ENCODE assay signal across 29 cellular contexts in genomic region chr7:114969096-114969495, GRCh38.
"Had no signal": no experiment of that assay in that cellular context is flagged by ENCODE, and none has a peak within 500 bp of the region (broad histone marks: within the 10 kb centered on the region; RNA-seq: fewer than 3 reads in every experiment).

No MANE protein-coding gene starts in this region.

- H3K27ac ChIP-seq: colonic mucosa, coronary artery, dorsolateral prefrontal cortex, epithelial cell of prostate, esophagus muscularis mucosa, esophagus squamous epithelium, foreskin keratinocyte, gastrocnemius medialis, gastroesophageal sphincter, heart left ventricle, heart right ventricle had no signal

- H3K4me3 ChIP-seq: colonic mucosa, coronary artery, dorsolateral prefrontal cortex, esophagus muscularis mucosa, esophagus squamous epithelium, gastrocnemius medialis, gastroesophageal sphincter, heart left ventricle, heart right ventricle had no signal

- H3K27me3 Mint-ChIP-seq: dendritic cell treated with granulocyte-macrophage colony-stimulating factor and Interleukin-4, amounts not matched to agents 40 ng/mL and 50 ng/mL, for 4 days; effector memory CD8-positive, alpha-beta T cell had no signal

- FAIRE-seq: colon, endometrium, endothelial cell of umbilical vein, frontal cortex had no signal

- ATAC-seq: effector memory CD8-positive, alpha-beta T cell; esophagus mucosa; foreskin keratinocyte; gastrocnemius medialis; gastroesophageal sphincter; heart left ventricle; heart right ventricle had no signal

- H3K9me3 Mint-ChIP-seq: dendritic cell treated with granulocyte-macrophage colony-stimulating factor and Interleukin-4, amounts not matched to agents 40 ng/mL and 50 ng/mL, for 4 days; effector memory CD8-positive, alpha-beta T cell; endodermal cell had no signal

- H3K4me3 Mint-ChIP-seq: dendritic cell treated with granulocyte-macrophage colony-stimulating factor and Interleukin-4, amounts not matched to agents 40 ng/mL and 50 ng/mL, for 4 days; endodermal cell had no signal

- H3K27me3 ChIP-seq: colonic mucosa, dorsolateral prefrontal cortex, esophagus muscularis mucosa, esophagus squamous epithelium, foreskin keratinocyte, gastrocnemius medialis, gastroesophageal sphincter, heart left ventricle, heart right ventricle had no signal

- H3K9me3 ChIP-seq: colonic mucosa, esophagus muscularis mucosa, esophagus squamous epithelium, gastrocnemius medialis, gastroesophageal sphincter, heart left ventricle, heart right ventricle had no signal

- H3K4me1 Mint-ChIP-seq: endodermal cell had no signal

- H3K36me3 ChIP-seq: colonic mucosa, esophagus muscularis mucosa, esophagus squamous epithelium, gastrocnemius medialis, gastroesophageal sphincter, heart left ventricle, heart right ventricle had no signal

- H3K27ac Mint-ChIP-seq: dendritic cell treated with granulocyte-macrophage colony-stimulating factor and Interleukin-4, amounts not matched to agents 40 ng/mL and 50 ng/mL, for 4 days; endodermal cell had no signal

- H3K4me1 ChIP-seq: colonic mucosa, foreskin keratinocyte, gastrocnemius medialis had no signal

- DNase-seq: colonic mucosa; cortex of kidney; dermis blood vessel endothelial cell; dorsolateral prefrontal cortex; effector CD4-positive, alpha-beta T cell; effector CD8-positive, alpha-beta T cell; effector memory CD4-positive, alpha-beta T cell; effector memory CD8-positive, alpha-beta T cell; endodermal cell; erythroblast; esophagus squamous epithelium; foreskin fibroblast; foreskin keratinocyte; foreskin melanocyte; gastrocnemius medialis; glutamatergic neuron; head of caudate nucleus; heart left ventricle; heart right ventricle had no signal
